In genomic region chr2:240797914-240798313, GRCh38 we compare ENCODE assay signal across 14 cellular contexts. TPM values are rescaled to one million over a fixed set of nuclear protein-coding genes. Genes with fewer than 3 reads are reported as not detected.
"Had no signal": no experiment of that assay in that cellular context is flagged by ENCODE, and none has a peak within 500 bp of the region (broad histone marks: within the 10 kb centered on the region; RNA-seq: fewer than 3 reads in every experiment).

No MANE protein-coding gene starts in this region.

- H3K4me3 ChIP-seq: ascending aorta, hepatocyte, thyroid gland had no signal

- H3K4me1 Mint-ChIP-seq: activated CD8-positive, alpha-beta memory T cell treated with anti-CD3 and anti-CD28 coated beads, Interleukin-2, amount 10 ng/mL, durations not matched to agents 7 days and 5 days; activated naive CD8-positive, alpha-beta T cell treated with anti-CD3 and anti-CD28 coated beads, Interleukin-2, amount 50 U/mL, for 24 hours; stimulated activated memory B cell treated with anti-CD40 and anti-IgM and Interleukin-4, amounts not matched to agents 10 μg/mL and 1 μg/mL and 100 μg/mL, for 72 hours had no signal

- ATAC-seq: activated CD8-positive, alpha-beta memory T cell treated with anti-CD3 and anti-CD28 coated beads, Interleukin-2, amount 10 ng/mL, durations not matched to agents 7 days and 5 days; activated naive CD8-positive, alpha-beta T cell treated with anti-CD3 and anti-CD28 coated beads, Interleukin-2, amount 50 U/mL, for 24 hours; stimulated activated memory B cell treated with anti-CD40 and anti-IgM and Interleukin-4, amounts not matched to agents 10 μg/mL and 1 μg/mL and 100 μg/mL, for 72 hours had no signal

- H3K9me3 ChIP-seq: thyroid gland had no signal

- H3K4me2 ChIP-seq: hepatocyte had no signal

- H3K36me3 Mint-ChIP-seq: activated CD8-positive, alpha-beta memory T cell treated with anti-CD3 and anti-CD28 coated beads, Interleukin-2, amount 10 ng/mL, durations not matched to agents 7 days and 5 days; stimulated activated memory B cell treated with anti-CD40 and anti-IgM and Interleukin-4, amounts not matched to agents 10 μg/mL and 1 μg/mL and 100 μg/mL, for 72 hours had no signal

- H3K4me3 Mint-ChIP-seq: activated CD8-positive, alpha-beta memory T cell treated with anti-CD3 and anti-CD28 coated beads, Interleukin-2, amount 10 ng/mL, durations not matched to agents 7 days and 5 days; activated naive CD8-positive, alpha-beta T cell treated with anti-CD3 and anti-CD28 coated beads, Interleukin-2, amount 50 U/mL, for 24 hours; stimulated activated memory B cell treated with anti-CD40 and anti-IgM and Interleukin-4, amounts not matched to agents 10 μg/mL and 1 μg/mL and 100 μg/mL, for 72 hours had no signal

- DNase-seq: activated CD4-positive, alpha-beta T cell treated with anti-CD3 and anti-CD28 coated beads for 1 hour; activated CD4-positive, alpha-beta T cell treated with anti-CD3 and anti-CD28 coated beads, Interleukin-2, amount 50 U/mL, for 4 hours; activated CD8-positive, alpha-beta memory T cell treated with anti-CD3 and anti-CD28 coated beads, Interleukin-2, amount 10 ng/mL, durations not matched to agents 7 days and 5 days; activated naive CD8-positive, alpha-beta T cell treated with anti-CD3 and anti-CD28 coated beads, Interleukin-2, amount 50 U/mL, for 24 hours; activated T-cell treated with anti-CD3 and anti-CD28 coated beads, Interleukin-2, amount 50 U/mL, for 48 hours; stimulated activated CD4-positive, alpha-beta T cell treated with anti-CD3 and anti-CD28 coated beads, Interleukin-2, amount 100 ng/mL, for 48 hours; SW 1271; thyroid gland had no signal

- H3K4me1 ChIP-seq: ascending aorta, thyroid gland had no signal

- H3K27ac ChIP-seq: ascending aorta, hepatocyte, thyroid gland had no signal

- H3K36me3 ChIP-seq: ascending aorta, thyroid gland had no signal

- H3K9me3 Mint-ChIP-seq: activated naive CD8-positive, alpha-beta T cell treated with anti-CD3 and anti-CD28 coated beads, Interleukin-2, amount 50 U/mL, for 24 hours had no signal

- H3K27me3 ChIP-seq: ascending aorta, hepatocyte, thyroid gland had no signal

- H3K27ac Mint-ChIP-seq: activated CD8-positive, alpha-beta memory T cell treated with anti-CD3 and anti-CD28 coated beads, Interleukin-2, amount 10 ng/mL, durations not matched to agents 7 days and 5 days; activated naive CD8-positive, alpha-beta T cell treated with anti-CD3 and anti-CD28 coated beads, Interleukin-2, amount 50 U/mL, for 24 hours; stimulated activated memory B cell treated with anti-CD40 and anti-IgM and Interleukin-4, amounts not matched to agents 10 μg/mL and 1 μg/mL and 100 μg/mL, for 72 hours had no signal

RNA-seq across cellular contexts. Expression of gene KIF1A, which starts 22.1 kb away (rescaled TPM):
- total RNA-seq: bronchial epithelial cell, mesenteric fat pad had no signal
- polyA plus RNA-seq: keratinocyte had no signal
